In the genomic region with DNA sequence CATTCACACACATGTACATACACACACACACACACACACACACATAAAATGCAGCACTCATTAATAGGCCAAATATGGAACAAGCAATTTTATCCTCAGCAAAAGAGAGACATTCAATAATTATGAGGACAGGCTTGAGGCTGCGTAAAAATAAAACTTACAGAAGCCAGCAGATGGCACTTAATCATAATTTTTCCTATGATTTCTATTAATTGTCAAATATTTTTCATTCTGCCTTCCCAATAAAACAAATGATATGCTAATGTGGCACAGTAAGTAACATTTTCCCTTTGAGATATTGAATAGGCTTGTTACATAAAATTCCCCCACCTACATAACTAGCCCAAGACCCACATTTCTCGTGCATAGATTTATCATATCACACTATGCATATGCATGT, we compare ENCODE assay signal across 12 cellular contexts. TPM values are rescaled to one million over a fixed set of nuclear protein-coding genes. Genes with fewer than 3 reads are reported as not detected.
DNase-seq lines count a peak whose midpoint lies in the region; ATAC-seq, FAIRE-seq and TF ChIP-seq lines count a peak whose summit lies in the region.
"Had no signal": no experiment of that assay in that cellular context is flagged by ENCODE, and none has a peak within 500 bp of the region (broad histone marks: within the 10 kb centered on the region; RNA-seq: fewer than 3 reads in every experiment).

No MANE protein-coding gene starts in this region.

- H3K9me3 Mint-ChIP-seq in CD4-positive, alpha-beta T cell, result no peaks in the 10 kb centered on the region
- peaks cover 4% of the 10 kb centered on the region for H3K9me3 Mint-ChIP-seq in mesothelial cell of epicardium

- peaks cover 24% of the 10 kb centered on the region for H3K4me1 Mint-ChIP-seq in CD4-positive, alpha-beta T cell (ENCODE audit: low read depth)
- peaks cover 56% of the 10 kb centered on the region for H3K4me1 Mint-ChIP-seq in mesothelial cell of epicardium

- FAIRE-seq in urothelium cell line (lab: Jason Lieb, UNC), result no peak

- no peaks in the 10 kb centered on the region for H3K27me3 Mint-ChIP-seq in CD4-positive, alpha-beta T cell
- H3K27me3 Mint-ChIP-seq in mesothelial cell of epicardium (ENCODE audit: low read depth), result no peaks in the 10 kb centered on the region
- H3K27me3 Mint-ChIP-seq: naive thymus-derived CD8-positive, alpha-beta T cell had no signal

- H3K9me3 ChIP-seq in CD4-positive, alpha-beta T cell (ENCODE audit: control insufficient read depth, low read length), result no peaks in the 10 kb centered on the region
- H3K9me3 ChIP-seq in breast epithelium, result no peaks in the 10 kb centered on the region
- H3K9me3 ChIP-seq: MG63, tibial artery had no signal

- H3K27ac Mint-ChIP-seq in CD4-positive, alpha-beta T cell, result no peak overlapping the region
- H3K27ac Mint-ChIP-seq in mesothelial cell of epicardium, result peak overlapping the region; percentile 88

- H3K4me1 ChIP-seq in breast epithelium, result no peaks in the 10 kb centered on the region

- TF ChIP-seq CTCF in CD4-positive, alpha-beta T cell (IDR thresholded peaks at IDR 0.05), result peak; percentile 41
- TF ChIP-seq CTCF in breast epithelium (IDR thresholded peaks at IDR 0.05), result no peak
- TF ChIP-seq CTCF in mesothelial cell of epicardium (IDR thresholded peaks at IDR 0.05; ENCODE audit: unreplicated experiment), result no peak
- no peak for TF ChIP-seq CTCF in GM13976 (IDR thresholded peaks at IDR 0.05; ENCODE audit: borderline replicate concordance, control extremely low read depth, extremely low read depth, insufficient read depth, missing control alignments)

- no peaks in the 10 kb centered on the region for H3K36me3 Mint-ChIP-seq in CD4-positive, alpha-beta T cell (ENCODE audit: low read depth)
- no peaks in the 10 kb centered on the region for H3K36me3 Mint-ChIP-seq in mesothelial cell of epicardium
- H3K36me3 Mint-ChIP-seq: naive thymus-derived CD8-positive, alpha-beta T cell had no signal

- no peak for ATAC-seq in CD4-positive, alpha-beta T cell (ENCODE audit: poor library complexity)
- ATAC-seq in HG03520 (IDR thresholded peaks at IDR 0.05; ENCODE audit: unreplicated experiment), result no peak
- ATAC-seq: naive thymus-derived CD8-positive, alpha-beta T cell had no signal

- no peak overlapping the region for H3K4me3 Mint-ChIP-seq in CD4-positive, alpha-beta T cell
- no peak overlapping the region for H3K4me3 Mint-ChIP-seq in mesothelial cell of epicardium
- H3K4me3 Mint-ChIP-seq: naive thymus-derived CD8-positive, alpha-beta T cell had no signal

- no peak for TF ChIP-seq POLR2A in breast epithelium (IDR thresholded peaks at IDR 0.05)

- H3K4me3 ChIP-seq in breast epithelium, result no peak overlapping the region
- H3K4me3 ChIP-seq: MG63, tibial artery had no signal

- in situ Hi-C loops in GM13976 (cut with MboI; ENCODE audit: low sequenced_read_pairs, unreplicated experiment), result no loop called here

- H3K36me3 ChIP-seq in breast epithelium, result no peaks in the 10 kb centered on the region
- H3K36me3 ChIP-seq: MG63, tibial artery had no signal

- H3K27ac ChIP-seq in CD4-positive, alpha-beta T cell (ENCODE audit: low read depth, low read length), result no peak overlapping the region
- H3K27ac ChIP-seq in breast epithelium, result peak overlapping the region; percentile 28 to 60
- H3K27ac ChIP-seq: tibial artery had no signal

- no peaks in the 10 kb centered on the region for H3K27me3 ChIP-seq in CD4-positive, alpha-beta T cell (ENCODE audit: control insufficient read depth, insufficient read depth, low read length)
- H3K27me3 ChIP-seq in breast epithelium, result no peaks in the 10 kb centered on the region
- H3K27me3 ChIP-seq: MG63, tibial artery had no signal

- DNase-seq in CD4-positive, alpha-beta T cell, result no peak
- DNase-seq in NCI-H1694 treated with DMSO at 0.1 percent for 48 hours (lab: John Stamatoyannopoulos, UW) (peak; percentile 73), breast epithelium (ENCODE audit: low spot score in 2 of 2) (no peak), mesothelial cell of epicardium (ENCODE audit: low spot score in 2 of 2, unreplicated experiment in 2 of 2) (no peak), GM13976 (ENCODE audit: low spot score) (no peak), NCI-H2029 treated with DMSO at 0.1 percent for 48 hours (lab: John Stamatoyannopoulos, UW) (no peak), urothelium cell line (ENCODE audit: low spot score) (no peak)
- DNase-seq: activated effector memory CD4-positive, alpha-beta T cell treated with anti-CD3 and anti-CD28 coated beads, Interleukin-2, amount 50 U/mL, for 16 hours; naive thymus-derived CD8-positive, alpha-beta T cell; tibial artery had no signal

- CTCF ChIA-PET in CD4-positive, alpha-beta T cell (lab: Charles Lee), result interaction anchor here (0.6 kb wide), 1 partner anchor 45 kb away, joined by 3 read pairs; no protein-coding TSS in a partner anchor

- POLR2A ChIA-PET in CD4-positive, alpha-beta T cell (lab: Charles Lee), result interaction anchor here (1.2 kb wide), 2 partner anchors 24 to 116 kb away, joined by 4 to 5 read pairs; no protein-coding TSS in a partner anchor

- intact Hi-C loops in CD4-positive, alpha-beta T cell (cut with DNase I, micrococcal nuclease), result loop anchor here (1.0 to 2.0 kb wide), 2 partner anchors 201 kb away; no protein-coding TSS in a partner anchor
- intact Hi-C loops in breast epithelium (cut with DNase I; ENCODE audit: low total_unique reads), result no loop called here

RNA-seq across cellular contexts. Expression of a gene that starts 55.4 kb away (rescaled TPM):
- total RNA-seq in CD4-positive, alpha-beta T cell, result under 1 TPM; 0.38 to 0.45 TPM
- total RNA-seq in breast epithelium (10 to 100 TPM; 10.6 to 30.8 (median 24.3) TPM), mesothelial cell of epicardium (100 to 108 TPM (median 106 TPM) in 3 replicates)

Comparison
In these comparisons a context has a peak if more than half of its experiments do, and no peak if none do; other contexts are left out.
1. RNA of a gene that starts 55.4 kb away (total RNA-seq): 100 to 108 TPM in mesothelial cell of epicardium and 10.6 to 30.8 TPM in breast epithelium; 0.38 to 0.45 TPM in CD4-positive, alpha-beta T cell; every median in the first group is over 4 times any median in the second.